In the genomic region with DNA sequence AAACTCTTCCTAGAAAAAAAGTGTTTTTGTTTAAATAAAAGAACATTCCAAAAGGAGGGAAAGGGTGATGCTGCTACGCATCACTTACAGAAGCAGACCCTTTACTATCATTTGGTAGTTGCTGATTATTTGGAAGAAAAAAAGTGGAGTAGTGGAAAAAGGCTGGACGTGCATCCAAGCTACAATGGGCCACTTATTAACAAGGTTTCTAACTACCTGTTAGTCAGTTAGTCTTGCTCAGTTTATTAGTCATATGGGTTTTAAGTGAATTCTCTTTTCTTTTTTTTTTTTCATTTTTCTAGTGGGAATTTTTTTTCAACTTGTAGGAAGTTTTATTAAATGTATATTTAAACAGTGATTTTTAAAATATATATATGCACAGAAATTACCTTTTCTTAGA, we compare ENCODE assay signal across 23 cellular contexts.
"Had no signal": no experiment of that assay in that cellular context is flagged by ENCODE, and none has a peak within 500 bp of the region (broad histone marks: within the 10 kb centered on the region; RNA-seq: fewer than 3 reads in every experiment).

No MANE protein-coding gene starts in this region.

- H3K27ac ChIP-seq: SJCRH30 had no signal

- H3K27me3 ChIP-seq: MG63, SJCRH30 had no signal

- H3K9me3 ChIP-seq: MG63, SJCRH30 had no signal

- H3K4me3 ChIP-seq: MG63, SJCRH30 had no signal

- H3K36me3 ChIP-seq: MG63, SJCRH30 had no signal

- DNase-seq: IMR-90, Karpas-422, KG1, MG63, NCI-H1092, NCI-H1105 treated with DMSO at 0.1 percent for 48 hours, NCI-H1417 treated with DMSO at 0.1 percent for 48 hours, NCI-H146, NCI-H1694 treated with DMSO at 0.1 percent for 48 hours, NCI-H1930, NCI-H2081, NCI-H2107, NCI-H2227 treated with DMSO at 0.1 percent for 48 hours, NCI-H524, NCI-H526 treated with DMSO at 0.1 percent for 48 hours, NCI-H748 treated with DMSO at 0.1 percent for 48 hours, PC-3, SHP77 treated with DMSO at 0.1 percent for 48 hours had no signal

- ATAC-seq: HepG2, Panc1, PC-3, Right ventricle myocardium inferior, SK-N-SH treated with all-trans-retinoic acid at 6 μM for 48 hours had no signal
